Comparison of ENCODE assay signal across 1 cellular context in the genomic region with DNA sequence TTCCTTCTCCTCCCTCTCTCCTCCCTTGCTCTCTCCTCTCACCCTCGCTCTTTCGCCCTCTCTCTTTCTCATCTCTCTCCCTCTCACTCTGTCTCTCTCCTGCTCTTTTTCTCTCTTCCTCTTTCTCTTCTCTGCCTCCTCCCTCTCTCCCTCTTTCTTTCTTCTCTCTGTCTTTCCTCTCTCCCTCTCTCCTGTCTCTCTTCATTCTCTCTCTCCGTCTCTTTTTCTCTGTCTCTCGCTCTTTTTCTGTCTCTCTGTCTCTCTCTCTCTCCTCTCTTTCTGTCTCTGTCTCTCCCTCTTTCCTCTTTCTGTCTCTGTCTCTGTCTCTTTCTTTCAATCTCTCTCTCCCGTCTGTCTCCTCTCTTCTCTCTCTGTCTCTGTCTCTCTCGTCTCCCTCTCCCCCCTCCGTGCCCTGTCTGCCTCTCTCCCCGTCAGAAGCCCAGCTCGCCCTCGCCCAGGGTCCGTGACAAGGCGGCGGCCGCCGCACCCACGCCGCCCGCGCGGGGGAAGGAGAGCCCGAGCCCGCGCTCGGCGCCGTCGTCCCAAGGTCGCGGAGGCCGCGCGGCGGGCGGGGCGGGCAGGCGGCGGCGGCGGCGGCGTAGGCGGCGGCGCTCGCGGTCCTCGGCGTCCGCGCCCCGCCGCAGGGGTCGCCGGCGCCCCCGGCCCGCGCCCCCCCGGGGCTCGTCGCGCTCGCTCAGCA.
TF ChIP-seq lines count a peak whose summit lies in the region.

No MANE protein-coding gene starts in this region.

TF ChIP-seq in HCT116, 20 proteins besides CTCF, POLR2A, EP300 and RAD21 (continued from another document):
- TF ChIP-seq YY1 (IDR thresholded peaks at IDR 0.05; ENCODE audit: extremely low read depth, insufficient replicate concordance, low read depth, low read length) (no peak), SP1 (IDR thresholded peaks at IDR 0.05; ENCODE audit: low read depth) (no peak), CEBPB (IDR thresholded peaks at IDR 0.05; ENCODE audit: low read depth) (no peak)
